Comparison of ENCODE assay signal across 1 cellular context in the genomic region with DNA sequence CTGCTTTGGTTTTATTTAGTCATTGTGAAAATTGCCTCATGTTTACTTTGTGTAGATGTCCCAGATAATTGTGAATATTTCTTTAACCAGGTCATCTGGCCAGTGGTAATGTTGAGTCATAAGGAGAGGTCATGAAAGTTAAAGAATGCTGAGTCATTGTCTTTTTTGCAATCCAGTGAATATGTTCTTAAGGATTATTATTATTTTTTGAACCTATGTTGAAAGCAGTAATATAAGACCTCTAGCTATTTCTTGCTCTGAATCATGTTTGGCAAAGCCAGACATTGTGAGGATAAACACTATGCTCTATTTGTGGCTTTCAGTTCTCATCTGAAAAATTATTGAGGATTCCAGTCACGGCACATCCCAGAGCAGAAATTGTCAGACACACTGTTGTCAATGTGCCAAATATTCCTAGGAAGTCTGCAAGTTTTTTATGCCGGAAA.
TF ChIP-seq lines count a peak whose summit lies in the region.

No MANE protein-coding gene starts in this region.

TF ChIP-seq in K562, 482 proteins besides CTCF, POLR2A, EP300 and RAD21 (continued from another document):
- TF ChIP-seq, protein P1, sequence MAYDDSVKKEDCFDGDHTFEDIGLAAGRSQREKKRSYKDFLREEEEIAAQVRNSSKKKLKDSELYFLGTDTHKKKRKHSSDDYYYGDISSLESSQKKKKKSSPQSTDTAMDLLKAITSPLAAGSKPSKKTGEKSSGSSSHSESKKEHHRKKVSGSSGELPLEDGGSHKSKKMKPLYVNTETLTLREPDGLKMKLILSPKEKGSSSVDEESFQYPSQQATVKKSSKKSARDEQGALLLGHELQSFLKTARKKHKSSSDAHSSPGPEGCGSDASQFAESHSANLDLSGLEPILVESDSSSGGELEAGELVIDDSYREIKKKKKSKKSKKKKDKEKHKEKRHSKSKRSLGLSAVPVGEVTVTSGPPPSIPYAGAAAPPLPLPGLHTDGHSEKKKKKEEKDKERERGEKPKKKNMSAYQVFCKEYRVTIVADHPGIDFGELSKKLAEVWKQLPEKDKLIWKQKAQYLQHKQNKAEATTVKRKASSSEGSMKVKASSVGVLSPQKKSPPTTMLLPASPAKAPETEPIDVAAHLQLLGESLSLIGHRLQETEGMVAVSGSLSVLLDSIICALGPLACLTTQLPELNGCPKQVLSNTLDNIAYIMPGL (CRISPR knock-in tag; IDR thresholded peaks at IDR 0.05): no peak
- TF ChIP-seq ZNF311 (CRISPR knock-in tag; IDR thresholded peaks at IDR 0.05): no peak
- TF ChIP-seq MTA3 (IDR thresholded peaks at IDR 0.05; ENCODE audit: borderline replicate concordance): no peak
- TF ChIP-seq, protein P2, sequence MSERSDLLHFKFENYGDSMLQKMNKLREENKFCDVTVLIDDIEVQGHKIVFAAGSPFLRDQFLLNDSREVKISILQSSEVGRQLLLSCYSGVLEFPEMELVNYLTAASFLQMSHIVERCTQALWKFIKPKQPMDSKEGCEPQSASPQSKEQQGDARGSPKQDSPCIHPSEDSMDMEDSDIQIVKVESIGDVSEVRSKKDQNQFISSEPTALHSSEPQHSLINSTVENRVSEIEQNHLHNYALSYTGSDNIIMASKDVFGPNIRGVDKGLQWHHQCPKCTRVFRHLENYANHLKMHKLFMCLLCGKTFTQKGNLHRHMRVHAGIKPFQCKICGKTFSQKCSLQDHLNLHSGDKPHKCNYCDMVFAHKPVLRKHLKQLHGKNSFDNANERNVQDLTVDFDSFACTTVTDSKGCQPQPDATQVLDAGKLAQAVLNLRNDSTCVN (CRISPR knock-in tag; IDR thresholded peaks at IDR 0.05): no peak
- no peak for TF ChIP-seq TCF3 (CRISPR knock-in tag; IDR thresholded peaks at IDR 0.05)
- TF ChIP-seq, protein P3, sequence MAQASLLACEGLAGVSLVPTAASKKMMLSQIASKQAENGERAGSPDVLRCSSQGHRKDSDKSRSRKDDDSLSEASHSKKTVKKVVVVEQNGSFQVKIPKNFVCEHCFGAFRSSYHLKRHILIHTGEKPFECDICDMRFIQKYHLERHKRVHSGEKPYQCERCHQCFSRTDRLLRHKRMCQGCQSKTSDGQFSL (CRISPR knock-in tag; IDR thresholded peaks at IDR 0.05): no peak
- TF ChIP-seq, protein P3 (tag; IDR thresholded peaks at IDR 0.05): no peak
- peak; percentile 39; the same call in 1 of the 2 replicates for TF ChIP-seq DPF2 (IDR thresholded peaks at IDR 0.05)
- TF ChIP-seq TAF7 (tag; IDR thresholded peaks at IDR 0.05): no peak
- no peak for TF ChIP-seq RHOXF2B (CRISPR knock-in tag; conservative IDR thresholded peaks at IDR 0.05)
- TF ChIP-seq, protein P4, sequence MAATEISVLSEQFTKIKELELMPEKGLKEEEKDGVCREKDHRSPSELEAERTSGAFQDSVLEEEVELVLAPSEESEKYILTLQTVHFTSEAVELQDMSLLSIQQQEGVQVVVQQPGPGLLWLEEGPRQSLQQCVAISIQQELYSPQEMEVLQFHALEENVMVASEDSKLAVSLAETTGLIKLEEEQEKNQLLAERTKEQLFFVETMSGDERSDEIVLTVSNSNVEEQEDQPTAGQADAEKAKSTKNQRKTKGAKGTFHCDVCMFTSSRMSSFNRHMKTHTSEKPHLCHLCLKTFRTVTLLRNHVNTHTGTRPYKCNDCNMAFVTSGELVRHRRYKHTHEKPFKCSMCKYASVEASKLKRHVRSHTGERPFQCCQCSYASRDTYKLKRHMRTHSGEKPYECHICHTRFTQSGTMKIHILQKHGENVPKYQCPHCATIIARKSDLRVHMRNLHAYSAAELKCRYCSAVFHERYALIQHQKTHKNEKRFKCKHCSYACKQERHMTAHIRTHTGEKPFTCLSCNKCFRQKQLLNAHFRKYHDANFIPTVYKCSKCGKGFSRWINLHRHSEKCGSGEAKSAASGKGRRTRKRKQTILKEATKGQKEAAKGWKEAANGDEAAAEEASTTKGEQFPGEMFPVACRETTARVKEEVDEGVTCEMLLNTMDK (IDR thresholded peaks at IDR 0.05; ENCODE audit: borderline replicate concordance, insufficient read depth, low read depth, low read length, poor library complexity, severe bottlenecking): no peak
- TF ChIP-seq, protein P5, sequence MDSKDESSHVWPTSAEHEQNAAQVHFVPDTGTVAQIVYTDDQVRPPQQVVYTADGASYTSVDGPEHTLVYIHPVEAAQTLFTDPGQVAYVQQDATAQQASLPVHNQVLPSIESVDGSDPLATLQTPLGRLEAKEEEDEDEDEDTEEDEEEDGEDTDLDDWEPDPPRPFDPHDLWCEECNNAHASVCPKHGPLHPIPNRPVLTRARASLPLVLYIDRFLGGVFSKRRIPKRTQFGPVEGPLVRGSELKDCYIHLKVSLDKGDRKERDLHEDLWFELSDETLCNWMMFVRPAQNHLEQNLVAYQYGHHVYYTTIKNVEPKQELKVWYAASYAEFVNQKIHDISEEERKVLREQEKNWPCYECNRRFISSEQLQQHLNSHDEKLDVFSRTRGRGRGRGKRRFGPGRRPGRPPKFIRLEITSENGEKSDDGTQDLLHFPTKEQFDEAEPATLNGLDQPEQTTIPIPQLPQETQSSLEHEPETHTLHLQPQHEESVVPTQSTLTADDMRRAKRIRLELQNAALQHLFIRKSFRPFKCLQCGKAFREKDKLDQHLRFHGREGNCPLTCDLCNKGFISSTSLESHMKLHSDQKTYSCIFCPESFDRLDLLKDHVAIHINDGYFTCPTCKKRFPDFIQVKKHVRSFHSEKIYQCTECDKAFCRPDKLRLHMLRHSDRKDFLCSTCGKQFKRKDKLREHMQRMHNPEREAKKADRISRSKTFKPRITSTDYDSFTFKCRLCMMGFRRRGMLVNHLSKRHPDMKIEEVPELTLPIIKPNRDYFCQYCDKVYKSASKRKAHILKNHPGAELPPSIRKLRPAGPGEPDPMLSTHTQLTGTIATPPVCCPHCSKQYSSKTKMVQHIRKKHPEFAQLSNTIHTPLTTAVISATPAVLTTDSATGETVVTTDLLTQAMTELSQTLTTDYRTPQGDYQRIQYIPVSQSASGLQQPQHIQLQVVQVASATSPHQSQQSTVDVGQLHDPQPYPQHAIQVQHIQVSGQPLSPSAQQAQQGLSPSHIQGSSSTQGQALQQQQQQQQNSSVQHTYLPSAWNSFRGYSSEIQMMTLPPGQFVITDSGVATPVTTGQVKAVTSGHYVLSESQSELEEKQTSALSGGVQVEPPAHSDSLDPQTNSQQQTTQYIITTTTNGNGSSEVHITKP (IDR thresholded peaks at IDR 0.05; ENCODE audit: partially characterized antibody): no peak
- peak; percentile 80 for TF ChIP-seq FOSL1 (tag; conservative IDR thresholded peaks at IDR 0.05)
- TF ChIP-seq SIN3B (IDR thresholded peaks at IDR 0.05; ENCODE audit: low read depth): no peak
- TF ChIP-seq FOXA1 (IDR thresholded peaks at IDR 0.05; ENCODE audit: borderline replicate concordance): no peak
- TF ChIP-seq ZNF3 (CRISPR knock-in tag; IDR thresholded peaks at IDR 0.05): no peak
- peak; percentile 77 for TF ChIP-seq BACH1 (tag; IDR thresholded peaks at IDR 0.05)
- TF ChIP-seq, protein P6, sequence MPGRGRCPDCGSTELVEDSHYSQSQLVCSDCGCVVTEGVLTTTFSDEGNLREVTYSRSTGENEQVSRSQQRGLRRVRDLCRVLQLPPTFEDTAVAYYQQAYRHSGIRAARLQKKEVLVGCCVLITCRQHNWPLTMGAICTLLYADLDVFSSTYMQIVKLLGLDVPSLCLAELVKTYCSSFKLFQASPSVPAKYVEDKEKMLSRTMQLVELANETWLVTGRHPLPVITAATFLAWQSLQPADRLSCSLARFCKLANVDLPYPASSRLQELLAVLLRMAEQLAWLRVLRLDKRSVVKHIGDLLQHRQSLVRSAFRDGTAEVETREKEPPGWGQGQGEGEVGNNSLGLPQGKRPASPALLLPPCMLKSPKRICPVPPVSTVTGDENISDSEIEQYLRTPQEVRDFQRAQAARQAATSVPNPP (IDR thresholded peaks at IDR 0.05; ENCODE audit: borderline replicate concordance, insufficient read depth, insufficient read length): no peak
- no peak for TF ChIP-seq EGR1 (conservative IDR thresholded peaks at IDR 0.05)
- TF ChIP-seq ZNF197 (CRISPR knock-in tag; IDR thresholded peaks at IDR 0.05; ENCODE audit: low read depth): no peak
- TF ChIP-seq SETDB1 (IDR thresholded peaks at IDR 0.05; ENCODE audit: low read length): no peak
- no peak for TF ChIP-seq NCOA4 (IDR thresholded peaks at IDR 0.05; ENCODE audit: partially characterized antibody)
- TF ChIP-seq, protein P7, sequence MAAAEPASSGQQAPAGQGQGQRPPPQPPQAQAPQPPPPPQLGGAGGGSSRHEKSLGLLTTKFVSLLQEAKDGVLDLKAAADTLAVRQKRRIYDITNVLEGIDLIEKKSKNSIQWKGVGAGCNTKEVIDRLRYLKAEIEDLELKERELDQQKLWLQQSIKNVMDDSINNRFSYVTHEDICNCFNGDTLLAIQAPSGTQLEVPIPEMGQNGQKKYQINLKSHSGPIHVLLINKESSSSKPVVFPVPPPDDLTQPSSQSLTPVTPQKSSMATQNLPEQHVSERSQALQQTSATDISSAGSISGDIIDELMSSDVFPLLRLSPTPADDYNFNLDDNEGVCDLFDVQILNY (CRISPR knock-in tag; IDR thresholded peaks at IDR 0.05): no peak
- TF ChIP-seq NFIX (CRISPR knock-in tag; IDR thresholded peaks at IDR 0.05; ENCODE audit: low read depth): no peak
- no peak for TF ChIP-seq DDX20 (tag; IDR thresholded peaks at IDR 0.05; ENCODE audit: low read depth)
- no peak for TF ChIP-seq TAL1 (IDR thresholded peaks at IDR 0.05)
- no peak for TF ChIP-seq ZNF766 (CRISPR knock-in tag; conservative IDR thresholded peaks at IDR 0.05)
- no peak for TF ChIP-seq TFAM (CRISPR knock-in tag; conservative IDR thresholded peaks at IDR 0.05)
- no peak for TF ChIP-seq ZNF165 (CRISPR knock-in tag; IDR thresholded peaks at IDR 0.05; ENCODE audit: borderline replicate concordance)
- TF ChIP-seq HMGN3 (IDR thresholded peaks at IDR 0.05; ENCODE audit: borderline replicate concordance, extremely low read depth, insufficient read length, low read depth, low read length): no peak
- TF ChIP-seq, protein P8, sequence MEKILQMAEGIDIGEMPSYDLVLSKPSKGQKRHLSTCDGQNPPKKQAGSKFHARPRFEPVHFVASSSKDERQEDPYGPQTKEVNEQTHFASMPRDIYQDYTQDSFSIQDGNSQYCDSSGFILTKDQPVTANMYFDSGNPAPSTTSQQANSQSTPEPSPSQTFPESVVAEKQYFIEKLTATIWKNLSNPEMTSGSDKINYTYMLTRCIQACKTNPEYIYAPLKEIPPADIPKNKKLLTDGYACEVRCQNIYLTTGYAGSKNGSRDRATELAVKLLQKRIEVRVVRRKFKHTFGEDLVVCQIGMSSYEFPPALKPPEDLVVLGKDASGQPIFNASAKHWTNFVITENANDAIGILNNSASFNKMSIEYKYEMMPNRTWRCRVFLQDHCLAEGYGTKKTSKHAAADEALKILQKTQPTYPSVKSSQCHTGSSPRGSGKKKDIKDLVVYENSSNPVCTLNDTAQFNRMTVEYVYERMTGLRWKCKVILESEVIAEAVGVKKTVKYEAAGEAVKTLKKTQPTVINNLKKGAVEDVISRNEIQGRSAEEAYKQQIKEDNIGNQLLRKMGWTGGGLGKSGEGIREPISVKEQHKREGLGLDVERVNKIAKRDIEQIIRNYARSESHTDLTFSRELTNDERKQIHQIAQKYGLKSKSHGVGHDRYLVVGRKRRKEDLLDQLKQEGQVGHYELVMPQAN (IDR thresholded peaks at IDR 0.05; ENCODE audit: borderline replicate concordance): no peak
- TF ChIP-seq CC2D1A (IDR thresholded peaks at IDR 0.05): no peak
- TF ChIP-seq HDAC2 (IDR thresholded peaks at IDR 0.05): no peak
- no peak for TF ChIP-seq NCOR1 (IDR thresholded peaks at IDR 0.05)
- TF ChIP-seq ETV6 (IDR thresholded peaks at IDR 0.05; ENCODE audit: borderline replicate concordance in 1 of 2, low read depth in 2 of 2, low read length in 1 of 2): no peak
- no peak for TF ChIP-seq ETV6 (CRISPR knock-in tag; IDR thresholded peaks at IDR 0.05; ENCODE audit: borderline replicate concordance)
- TF ChIP-seq EZH2 (IDR thresholded peaks at IDR 0.05; ENCODE audit: borderline replicate concordance, low read depth, low read length): no peak
- no peak for TF ChIP-seq ESRRB (CRISPR knock-in tag; IDR thresholded peaks at IDR 0.05; ENCODE audit: borderline replicate concordance)
- no peak for TF ChIP-seq PHB2 (IDR thresholded peaks at IDR 0.05; ENCODE audit: low read depth)
- TF ChIP-seq POLR2AphosphoS5 (IDR thresholded peaks at IDR 0.05; ENCODE audit: control insufficient read depth, insufficient read depth, low read depth, low read length): no peak
- TF ChIP-seq FOXA3 (CRISPR knock-in tag; conservative IDR thresholded peaks at IDR 0.05 in 1 of 2, IDR thresholded peaks at IDR 0.05 in 1 of 2): peak in 1 of 2 experiments; percentile 83; a peak in 2 of 4 replicates
- TF ChIP-seq, protein P9, sequence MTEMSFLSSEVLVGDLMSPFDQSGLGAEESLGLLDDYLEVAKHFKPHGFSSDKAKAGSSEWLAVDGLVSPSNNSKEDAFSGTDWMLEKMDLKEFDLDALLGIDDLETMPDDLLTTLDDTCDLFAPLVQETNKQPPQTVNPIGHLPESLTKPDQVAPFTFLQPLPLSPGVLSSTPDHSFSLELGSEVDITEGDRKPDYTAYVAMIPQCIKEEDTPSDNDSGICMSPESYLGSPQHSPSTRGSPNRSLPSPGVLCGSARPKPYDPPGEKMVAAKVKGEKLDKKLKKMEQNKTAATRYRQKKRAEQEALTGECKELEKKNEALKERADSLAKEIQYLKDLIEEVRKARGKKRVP (CRISPR knock-in tag; IDR thresholded peaks at IDR 0.05): no peak
- TF ChIP-seq NRF1 (conservative IDR thresholded peaks at IDR 0.05 in 1 of 2, IDR thresholded peaks at IDR 0.05 in 1 of 2): no peak
- TF ChIP-seq ZNF175 (CRISPR knock-in tag; IDR thresholded peaks at IDR 0.05; ENCODE audit: low read depth): no peak
- peak; percentile 54; the same call in 1 of the 2 replicates for TF ChIP-seq SMARCA4 (IDR thresholded peaks at IDR 0.05)
- TF ChIP-seq, protein P10, sequence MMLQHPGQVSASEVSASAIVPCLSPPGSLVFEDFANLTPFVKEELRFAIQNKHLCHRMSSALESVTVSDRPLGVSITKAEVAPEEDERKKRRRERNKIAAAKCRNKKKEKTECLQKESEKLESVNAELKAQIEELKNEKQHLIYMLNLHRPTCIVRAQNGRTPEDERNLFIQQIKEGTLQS (IDR thresholded peaks at IDR 0.05): peak; percentile 78
- TF ChIP-seq, protein P10 (CRISPR knock-in tag; conservative IDR thresholded peaks at IDR 0.05): no peak
- TF ChIP-seq KDM2B (CRISPR knock-in tag; IDR thresholded peaks at IDR 0.05): no peak
- TF ChIP-seq LCOR (CRISPR knock-in tag; IDR thresholded peaks at IDR 0.05): no peak
- no peak for TF ChIP-seq ZNF584 (CRISPR knock-in tag; IDR thresholded peaks at IDR 0.05; ENCODE audit: low read depth)
- TF ChIP-seq ZNF354B (CRISPR knock-in tag; IDR thresholded peaks at IDR 0.05): no peak
- no peak for TF ChIP-seq GATA2 (CRISPR knock-in tag; IDR thresholded peaks at IDR 0.05)
- no peak for TF ChIP-seq ZNF778 (CRISPR knock-in tag; IDR thresholded peaks at IDR 0.05)
